ENCODE assay signal across 8 cellular contexts in genomic region chrX:150568320-150569154, GRCh38. TPM values are rescaled to one million over a fixed set of nuclear protein-coding genes. Genes with fewer than 3 reads are reported as not detected.
DNase-seq lines count a peak whose midpoint lies in the region; ATAC-seq and TF ChIP-seq lines count a peak whose summit lies in the region.

Gene MTM1 (plus strand): TSS chrX:150568621. CDS start chrX:150592615, 23,994 bp downstream.

- peak within 1 kb of the TSS; percentile 82 for H3K4me3 Mint-ChIP-seq in activated naive CD4-positive, alpha-beta T cell treated with anti-CD3 and anti-CD28 coated beads, Interleukin-2, amount 10 ng/mL, durations not matched to agents 7 days and 5 days

- no peak within 1 kb of the TSS for H2AK5ac ChIP-seq in neuronal stem cell (ENCODE audit: low read depth, low read length)

- peaks cover 36% of the 10 kb centered on the region for H3K4me1 Mint-ChIP-seq in activated naive CD4-positive, alpha-beta T cell treated with anti-CD3 and anti-CD28 coated beads, Interleukin-2, amount 10 ng/mL, durations not matched to agents 7 days and 5 days

- no peak within 1 kb of the TSS for H3K23ac ChIP-seq in neuronal stem cell (ENCODE audit: low read depth, low read length, poor library complexity)

- DNase-seq in GM06990 (ENCODE audit: extremely low read depth, insufficient read length) = peak; percentile 90
- DNase-seq in NCI-H1048 (lab: John Stamatoyannopoulos, UW) = peak; percentile 67
- peak; percentile 51 for DNase-seq in SK-N-MC (ENCODE audit: low read depth, low spot score)
- DNase-seq in activated naive CD4-positive, alpha-beta T cell treated with anti-CD3 and anti-CD28 coated beads, Interleukin-2, amount 10 ng/mL, durations not matched to agents 7 days and 5 days = peak; percentile 93
- peak; percentile 89 for DNase-seq in neuronal stem cell (ENCODE audit: low spot score)

- TF ChIP-seq EP300 in gastroesophageal sphincter (IDR thresholded peaks at IDR 0.05) = no peak

- H4K8ac ChIP-seq in neuronal stem cell (ENCODE audit: low read depth, low read length) = no peak within 1 kb of the TSS

- H2BK12ac ChIP-seq in neuronal stem cell (ENCODE audit: low read length) = no peak within 1 kb of the TSS

- WGBS in gastroesophageal sphincter (ENCODE audit: low coverage in 1 of 2), 2 donors = 31% methylated on average over 3 of the region's 89 CpGs; no CpG with 5 or more reads in 1 of the 2 donors
- no CpG with 5 or more reads among the region's 89 CpGs for WGBS in neuronal stem cell (ENCODE audit: extremely low coverage in 2 of 2, insufficient read length in 2 of 2, insufficient replicate concordance in 1 of 2), 2 donors

- H2BK5ac ChIP-seq in neuronal stem cell (ENCODE audit: low read length) = peak within 1 kb of the TSS; percentile 13

- no peak within 1 kb of the TSS for H4K91ac ChIP-seq in neuronal stem cell (ENCODE audit: low read depth, low read length, poor library complexity)

- no peaks in the 10 kb centered on the region for H3K36me3 Mint-ChIP-seq in activated naive CD4-positive, alpha-beta T cell treated with anti-CD3 and anti-CD28 coated beads, Interleukin-2, amount 10 ng/mL, durations not matched to agents 7 days and 5 days

- no peaks in the 10 kb centered on the region for H3K9me3 Mint-ChIP-seq in activated naive CD4-positive, alpha-beta T cell treated with anti-CD3 and anti-CD28 coated beads, Interleukin-2, amount 10 ng/mL, durations not matched to agents 7 days and 5 days

- H3K27me3 Mint-ChIP-seq in activated naive CD4-positive, alpha-beta T cell treated with anti-CD3 and anti-CD28 coated beads, Interleukin-2, amount 10 ng/mL, durations not matched to agents 7 days and 5 days = no peaks in the 10 kb centered on the region

- no peaks in the 10 kb centered on the region for H3K79me1 ChIP-seq in neuronal stem cell (ENCODE audit: low read depth, low read length)

- H2BK15ac ChIP-seq in neuronal stem cell (ENCODE audit: low read length) = no peak within 1 kb of the TSS

- CTCF ChIA-PET in activated naive CD4-positive, alpha-beta T cell treated with anti-CD3 and anti-CD28 coated beads, Interleukin-2, amount 10 ng/mL, durations not matched to agents 7 days and 5 days (lab: Charles Lee) = interaction anchor here (1.4 kb wide), 1 partner anchor 77 kb away, joined by 3 read pairs; no protein-coding TSS in a partner anchor

- peak within 1 kb of the TSS; percentile 56 for H3K9ac ChIP-seq in SK-N-MC (ENCODE audit: insufficient read length)
- peak within 1 kb of the TSS; percentile 90 for H3K9ac ChIP-seq in neuronal stem cell (ENCODE audit: low read depth, low read length, poor library complexity)
- peak within 1 kb of the TSS in 4 of 5 donors; percentile 38 to 79 (median 67) for H3K9ac ChIP-seq in subcutaneous abdominal adipose tissue (ENCODE audit: low read length in 5 of 5)

- no peak within 1 kb of the TSS for H2BK120ac ChIP-seq in neuronal stem cell (ENCODE audit: low read depth, low read length)

- no peak within 1 kb of the TSS for H3K4ac ChIP-seq in neuronal stem cell (ENCODE audit: low read length)

- H3K14ac ChIP-seq in neuronal stem cell (ENCODE audit: low read length) = no peak within 1 kb of the TSS

- H3K4me2 ChIP-seq in neuronal stem cell (ENCODE audit: insufficient read depth, low read length, poor library complexity, severe bottlenecking) = peak within 1 kb of the TSS; percentile 54

- TF ChIP-seq CTCF in GM06990 (IDR thresholded peaks at IDR 0.05; ENCODE audit: insufficient read depth, low read length, poor library complexity, severe bottlenecking) (no peak), gastroesophageal sphincter (IDR thresholded peaks at IDR 0.05) (no peak)

- peak within 1 kb of the TSS; percentile 93 for H3K27ac Mint-ChIP-seq in activated naive CD4-positive, alpha-beta T cell treated with anti-CD3 and anti-CD28 coated beads, Interleukin-2, amount 10 ng/mL, durations not matched to agents 7 days and 5 days

- H3K4me1 ChIP-seq in gastroesophageal sphincter = peaks cover 0 to 21% (median 0%) of the 10 kb centered on the region in 3 donors
- peaks cover 11 to 16% of the 10 kb centered on the region in 2 donors for H3K4me1 ChIP-seq in neuronal stem cell (ENCODE audit: control insufficient read depth in 2 of 2, insufficient read depth in 1 of 2, low read depth in 1 of 2, low read length in 2 of 2)
- H3K4me1 ChIP-seq in subcutaneous abdominal adipose tissue (ENCODE audit: control insufficient read depth in 5 of 5, insufficient read depth in 5 of 5, low read length in 5 of 5) = peaks cover 0 to 23% (median 8%) of the 10 kb centered on the region in 5 donors

- H3K9me3 ChIP-seq in SK-N-MC (ENCODE audit: low read depth, low read length) (no peaks in the 10 kb centered on the region), gastroesophageal sphincter (no peaks in the 10 kb centered on the region), neuronal stem cell (replicated peaks in 1 of 2; ENCODE audit: control insufficient read depth in 2 of 2, insufficient read depth in 1 of 2, low read depth in 1 of 2, low read length in 2 of 2) (no peaks in the 10 kb centered on the region), subcutaneous abdominal adipose tissue (ENCODE audit: control insufficient read depth in 5 of 5, low read length in 5 of 5) (no peaks in the 10 kb centered on the region)

- H3K36me3 ChIP-seq in GM06990 (ENCODE audit: control insufficient read depth, insufficient read depth, low read length) = no peaks in the 10 kb centered on the region
- no peaks in the 10 kb centered on the region for H3K36me3 ChIP-seq in SK-N-MC (ENCODE audit: insufficient read depth, low read length)
- no peaks in the 10 kb centered on the region for H3K36me3 ChIP-seq in gastroesophageal sphincter
- H3K36me3 ChIP-seq in neuronal stem cell (replicated peaks in 1 of 2; ENCODE audit: control insufficient read depth in 2 of 2, insufficient read depth in 2 of 2, low read length in 2 of 2) = no peaks in the 10 kb centered on the region
- H3K36me3 ChIP-seq in subcutaneous abdominal adipose tissue (ENCODE audit: control insufficient read depth in 5 of 5, insufficient read depth in 5 of 5, low read length in 5 of 5) = no peaks in the 10 kb centered on the region

- H2AFZ ChIP-seq in neuronal stem cell (ENCODE audit: low read length) = peak within 1 kb of the TSS; percentile 75

- peak; percentile 45 to 55 for TF ChIP-seq POLR2A in gastroesophageal sphincter (IDR thresholded peaks at IDR 0.05)

- ATAC-seq in HG02588 (IDR thresholded peaks at IDR 0.05; ENCODE audit: unreplicated experiment) (peak; percentile 96), gastroesophageal sphincter (peak; percentile 95)

- H3K4me3 ChIP-seq in GM06990 (replicated peaks; ENCODE audit: low read depth, low read length) (peak within 1 kb of the TSS; percentile 72), SK-N-MC (peak within 1 kb of the TSS; percentile 79), gastroesophageal sphincter (peak within 1 kb of the TSS; percentile 59 to 76), neuronal stem cell (ENCODE audit: low read length in 2 of 2) (peak within 1 kb of the TSS; percentile 58 to 97), subcutaneous abdominal adipose tissue (ENCODE audit: low read depth in 1 of 5, low read length in 5 of 5) (peak within 1 kb of the TSS; percentile 52 to 80 (median 73))

- H3K27me3 ChIP-seq in GM06990 (replicated peaks; ENCODE audit: control insufficient read depth, insufficient read depth, low read length) (no peaks in the 10 kb centered on the region), gastroesophageal sphincter (no peaks in the 10 kb centered on the region), neuronal stem cell (ENCODE audit: control insufficient read depth in 3 of 3, insufficient read depth in 3 of 3, low read depth in 1 of 3, low read length in 3 of 3) (no peaks in the 10 kb centered on the region), subcutaneous abdominal adipose tissue (ENCODE audit: control insufficient read depth in 5 of 5, insufficient read depth in 4 of 5, low read length in 5 of 5) (peaks cover 0 to 7% (median 0%) of the 10 kb centered on the region in 5 donors)

- H3K18ac ChIP-seq in neuronal stem cell (ENCODE audit: low read length) = peak within 1 kb of the TSS; percentile 71

- H3K27ac ChIP-seq in SK-N-MC = peak within 1 kb of the TSS; percentile 89
- peak within 1 kb of the TSS; percentile 57 to 90 (median 87) for H3K27ac ChIP-seq in gastroesophageal sphincter
- H3K27ac ChIP-seq in neuronal stem cell (replicated peaks; ENCODE audit: low read length) = peak within 1 kb of the TSS; percentile 46
- peak within 1 kb of the TSS; percentile 37 for H3K27ac ChIP-seq in subcutaneous abdominal adipose tissue (ENCODE audit: low read depth, low read length)

RNA-seq across cellular contexts. Expression of gene MTM1, which starts in this region (rescaled TPM):
- total RNA-seq in gastroesophageal sphincter = 10 to 100 TPM; 10.5 to 32.7 (median 14.3) TPM
- polyA plus RNA-seq in neuronal stem cell (2013, experiment 1 of 2) = 4.0 TPM
- 3.9 TPM for polyA plus RNA-seq in neuronal stem cell (2013, experiment 2 of 2)

Comparison
In these comparisons a context has a peak if more than half of its experiments do, and no peak if none do; other contexts are left out.
1. Peak in every context shown above with its lines: DNase-seq, ATAC-seq, H3K4me3 ChIP-seq and H3K27ac ChIP-seq.
2. H3K27ac ChIP-seq: peak in every context shown above with its lines; median percentile 89 in SK-N-MC; 87 in gastroesophageal sphincter; 46 in neuronal stem cell; 37 in subcutaneous abdominal adipose tissue.